Comparison of ENCODE assay signal across 12 cellular contexts in the genomic region with DNA sequence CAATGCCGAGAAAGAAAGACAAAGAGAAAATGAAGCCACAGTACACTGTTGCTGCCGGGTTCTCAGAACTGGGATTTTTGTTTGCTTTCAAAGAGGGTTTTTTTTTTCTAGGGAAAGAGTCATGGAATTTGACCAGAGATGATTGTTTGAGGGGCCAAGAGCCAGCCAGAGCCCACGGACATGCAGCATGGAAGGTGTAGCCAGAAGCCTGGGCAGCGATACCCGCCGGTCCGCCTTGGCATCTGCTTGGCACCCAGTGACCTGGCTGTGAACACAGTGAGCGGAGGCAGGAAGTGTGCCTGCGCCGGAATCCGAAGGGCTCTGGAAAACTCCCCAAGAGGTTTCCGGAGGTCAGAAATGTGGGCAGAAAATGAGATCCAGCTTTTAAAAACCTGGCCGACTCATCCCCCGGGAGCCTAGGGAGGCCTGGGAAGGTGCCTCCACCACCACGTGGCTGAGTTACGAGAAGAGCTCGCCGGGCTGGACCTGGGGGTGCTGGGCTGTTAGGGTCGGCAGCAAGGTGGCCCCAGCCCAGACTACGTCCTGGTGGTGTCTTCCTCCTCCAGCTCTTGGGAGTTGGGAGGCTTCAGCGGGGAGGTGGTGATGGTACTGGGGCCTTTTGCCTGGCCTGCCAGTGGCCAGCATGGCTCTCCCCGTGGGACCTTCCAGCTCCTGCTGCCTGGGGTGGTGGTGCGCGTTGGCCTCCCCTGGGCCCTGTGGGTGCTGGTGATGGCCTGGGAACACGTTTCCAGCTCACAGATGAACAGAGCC.
A peak's percentile ranks its signal among the peaks of the same experiment; 100 is the strongest.
DNase-seq lines count a peak whose midpoint lies in the region; ATAC-seq, FAIRE-seq and TF ChIP-seq lines count a peak whose summit lies in the region.
"Had no signal": no experiment of that assay in that cellular context is flagged by ENCODE, and none has a peak within 500 bp of the region (broad histone marks: within the 10 kb centered on the region; RNA-seq: fewer than 3 reads in every experiment).

No MANE protein-coding gene starts in this region.

- peak overlapping the region; percentile 44 for H3K27ac Mint-ChIP-seq in Calu3 (ENCODE audit: unreplicated experiment)
- H3K27ac Mint-ChIP-seq: stimulated activated naive CD8-positive, alpha-beta T cell treated with anti-CD3 and anti-CD28 coated beads, Interleukin-15, Interleukin-2, amounts not matched to agents 100 ng/mL and 50 ng/mL, for 24 hours had no signal

- no peak for FAIRE-seq in GM19239 (lab: Jason Lieb, UNC)

- H3K36me3 Mint-ChIP-seq in Calu3 (ENCODE audit: insufficient read depth, unreplicated experiment): peaks cover 97% of the 10 kb centered on the region

- peak overlapping the region; percentile 83 for H3K4me3 Mint-ChIP-seq in Calu3 (ENCODE audit: low read depth, unreplicated experiment)
- H3K4me3 Mint-ChIP-seq: CD8-positive, alpha-beta memory T cell; stimulated activated naive CD8-positive, alpha-beta T cell treated with anti-CD3 and anti-CD28 coated beads, Interleukin-15, Interleukin-2, amounts not matched to agents 100 ng/mL and 50 ng/mL, for 24 hours had no signal

- no TSS peak for BruUV-seq in Calu3 (replicated peaks; lab: Mats Ljungman, UMichigan)

- in situ Hi-C loops in astrocyte of the spinal cord (cut with HindIII; ENCODE audit: low sequenced_read_pairs): no loop called here

- H3K27me3 Mint-ChIP-seq in Calu3 (ENCODE audit: unreplicated experiment): no peaks in the 10 kb centered on the region
- H3K27me3 Mint-ChIP-seq: CD8-positive, alpha-beta memory T cell; stimulated activated naive CD8-positive, alpha-beta T cell treated with anti-CD3 and anti-CD28 coated beads, Interleukin-15, Interleukin-2, amounts not matched to agents 100 ng/mL and 50 ng/mL, for 24 hours had no signal

- DNase-seq in Calu3 (no peak), astrocyte of the spinal cord (ENCODE audit: low read depth, low spot score) (peak; percentile 78), left cardiac atrium (peak; percentile 74), sciatic nerve (ENCODE audit: low spot score) (peak; percentile 74), 8988T (no peak), GM19239 (ENCODE audit: insufficient read length, low spot score) (no peak)
- no peak for DNase-seq in activated CD4-positive, CD25-positive, alpha-beta regulatory T cell treated with anti-CD3 and anti-CD28 coated beads, Interleukin-2, amount 50 U/mL, for 72 hours
- DNase-seq: CD8-positive, alpha-beta memory T cell; effector CD4-positive, alpha-beta T cell; NCI-H524 treated with DMSO at 0.1 percent for 48 hours had no signal

- peaks cover 57% of the 10 kb centered on the region for H3K4me1 Mint-ChIP-seq in Calu3 (ENCODE audit: low read depth, unreplicated experiment)

- peak; percentile 23 to 29 for ATAC-seq in left cardiac atrium
- ATAC-seq in sciatic nerve: peak; percentile 4
- no peak for ATAC-seq in HG03139 (IDR thresholded peaks at IDR 0.05; ENCODE audit: unreplicated experiment)

- intact Hi-C loops in Calu3 (cut with micrococcal nuclease; ENCODE audit: unreplicated experiment): no loop called here
- intact Hi-C loops in left cardiac atrium (cut with DNase I): no loop called here
- intact Hi-C loops in sciatic nerve (cut with DNase I): no loop called here

- CTCF ChIA-PET in Calu3 (lab: Charles Lee): interaction anchor here (1.1 kb wide), 1 partner anchor 82 kb away, joined by 3 read pairs; no protein-coding TSS in a partner anchor

- no peaks in the 10 kb centered on the region for H3K9me3 Mint-ChIP-seq in Calu3 (ENCODE audit: low read depth, unreplicated experiment)
- H3K9me3 Mint-ChIP-seq: CD8-positive, alpha-beta memory T cell; stimulated activated naive CD8-positive, alpha-beta T cell treated with anti-CD3 and anti-CD28 coated beads, Interleukin-15, Interleukin-2, amounts not matched to agents 100 ng/mL and 50 ng/mL, for 24 hours had no signal

- TF ChIP-seq CTCF in Calu3 (IDR thresholded peaks at IDR 0.05; ENCODE audit: unreplicated experiment) (no peak), astrocyte of the spinal cord (IDR thresholded peaks at IDR 0.05; ENCODE audit: low read depth, low read length) (no peak)

- H3K4me3 ChIP-seq in astrocyte of the spinal cord (ENCODE audit: low read depth, low read length): peak overlapping the region; percentile 12

Comparison
In these comparisons a context has a peak if more than half of its experiments do, and no peak if none do; other contexts are left out.
1. DNase-seq: peak in astrocyte of the spinal cord (single experiment), left cardiac atrium (single experiment) and sciatic nerve (single experiment); none in Calu3 (single experiment), 8988T (single experiment), GM19239 (single experiment) and activated CD4-positive, CD25-positive, alpha-beta regulatory T cell treated with anti-CD3 and anti-CD28 coated beads, Interleukin-2, amount 50 U/mL, for 72 hours (single experiment).